In genomic region chr2:241110089-241110606, GRCh38 we compare ENCODE assay signal across 14 cellular contexts. TPM values are rescaled to one million over a fixed set of nuclear protein-coding genes. Genes with fewer than 3 reads are reported as not detected.
DNase-seq lines count a peak whose midpoint lies in the region; ATAC-seq, FAIRE-seq and TF ChIP-seq lines count a peak whose summit lies in the region.
"Had no signal": no experiment of that assay in that cellular context is flagged by ENCODE, and none has a peak within 500 bp of the region (broad histone marks: within the 10 kb centered on the region; RNA-seq: fewer than 3 reads in every experiment).

No MANE protein-coding gene starts in this region.

- H4K5ac ChIP-seq in H9 (ENCODE audit: insufficient read length, low read depth, low read length) = no peak overlapping the region

- no peaks in the 10 kb centered on the region for H3K27me3 ChIP-seq in H9 (ENCODE audit: insufficient read depth, low read length)
- H3K27me3 ChIP-seq: cardiac muscle cell, gastroesophageal sphincter, neutrophil had no signal

- no peak overlapping the region for H2BK120ac ChIP-seq in H9 (ENCODE audit: low read depth, low read length, poor library complexity, severe bottlenecking)

- peak; percentile 44 for DNase-seq in activated T-cell treated with anti-CD3 and anti-CD28 coated beads, Interleukin-2, amount 50 U/mL, for 24 hours
- DNase-seq in activated T-cell treated with anti-CD3 and anti-CD28 coated beads, Interleukin-2, amount 50 U/mL, for 1 hour = no peak
- DNase-seq in H9 (no peak), SHP77 treated with DMSO at 0.1 percent for 48 hours (lab: John Stamatoyannopoulos, UW) (no peak), RCC 7860 (ENCODE audit: low spot score) (no peak), NCI-H1092 treated with DMSO at 0.1 percent for 48 hours (lab: John Stamatoyannopoulos, UW) (no peak)
- DNase-seq: mesendoderm, NCI-H1436, substantia nigra had no signal

- H3K18ac ChIP-seq in H9 (ENCODE audit: insufficient read length, low read depth, low read length) = no peak overlapping the region

- no peak overlapping the region for H3K27ac ChIP-seq in H9 (ENCODE audit: insufficient read length, low read depth, low read length)
- H3K27ac ChIP-seq: cardiac muscle cell, gastroesophageal sphincter, neutrophil had no signal

- H3K4me2 ChIP-seq in H9 (ENCODE audit: insufficient read depth, insufficient read length, low read length) = no peak overlapping the region

- H4K8ac ChIP-seq in H9 (replicated peaks; ENCODE audit: insufficient read length, low read depth, low read length) = no peak overlapping the region

- H4K20me1 ChIP-seq in H9 (ENCODE audit: control insufficient read depth, insufficient read depth, insufficient read length) = no peaks in the 10 kb centered on the region

- no peak overlapping the region for H3K4ac ChIP-seq in H9 (ENCODE audit: low read depth, low read length)

- H3K27ac Mint-ChIP-seq in activated T-cell treated with anti-CD3 and anti-CD28 coated beads, Interleukin-2, amount 50 U/mL, for 24 hours = peak overlapping the region; percentile 93
- H3K27ac Mint-ChIP-seq in H9 = peak overlapping the region in 2 of 3 experiments; percentile 24 to 33; a peak in 3 of 7 replicates
- peak overlapping the region; percentile 88 for H3K27ac Mint-ChIP-seq in activated T-helper 17 cell treated with anti-CD3 and anti-CD28 coated beads, Interleukin-2, amount 50 U/mL, for 72 hours
- peak overlapping the region; percentile 91 for H3K27ac Mint-ChIP-seq in stimulated activated memory B cell treated with anti-CD40 and anti-IgM and Interleukin-4, amounts not matched to agents 10 μg/mL and 1 μg/mL and 100 μg/mL, for 72 hours

- no peak overlapping the region for H3K9ac ChIP-seq in H9 (ENCODE audit: extremely low read depth, insufficient read length, low read length)

- H3K79me2 ChIP-seq in H9 (ENCODE audit: insufficient read depth, low read length) = no peaks in the 10 kb centered on the region

- peaks cover 80% of the 10 kb centered on the region for H3K4me1 Mint-ChIP-seq in activated T-cell treated with anti-CD3 and anti-CD28 coated beads, Interleukin-2, amount 50 U/mL, for 24 hours (ENCODE audit: low read depth)
- H3K4me1 Mint-ChIP-seq in H9 = no peaks in the 10 kb centered on the region
- peaks cover 31% of the 10 kb centered on the region for H3K4me1 Mint-ChIP-seq in activated T-helper 17 cell treated with anti-CD3 and anti-CD28 coated beads, Interleukin-2, amount 50 U/mL, for 72 hours
- peaks cover 60% of the 10 kb centered on the region for H3K4me1 Mint-ChIP-seq in stimulated activated memory B cell treated with anti-CD40 and anti-IgM and Interleukin-4, amounts not matched to agents 10 μg/mL and 1 μg/mL and 100 μg/mL, for 72 hours

- H3K23me2 ChIP-seq in H9 (ENCODE audit: insufficient read length, low read depth, low read length, poor library complexity, severe bottlenecking) = no peaks in the 10 kb centered on the region

- H3K27me3 Mint-ChIP-seq in activated T-cell treated with anti-CD3 and anti-CD28 coated beads, Interleukin-2, amount 50 U/mL, for 24 hours = no peaks in the 10 kb centered on the region
- H3K27me3 Mint-ChIP-seq in H9 (ENCODE audit: low read depth) = no peaks in the 10 kb centered on the region
- no peaks in the 10 kb centered on the region for H3K27me3 Mint-ChIP-seq in activated T-helper 17 cell treated with anti-CD3 and anti-CD28 coated beads, Interleukin-2, amount 50 U/mL, for 72 hours
- no peaks in the 10 kb centered on the region for H3K27me3 Mint-ChIP-seq in stimulated activated memory B cell treated with anti-CD40 and anti-IgM and Interleukin-4, amounts not matched to agents 10 μg/mL and 1 μg/mL and 100 μg/mL, for 72 hours

- no peak overlapping the region for H3K14ac ChIP-seq in H9 (ENCODE audit: insufficient read depth, low read length)

- no peak for FAIRE-seq in RCC 7860 (lab: Jason Lieb, UNC)

- no peak overlapping the region for H3K56ac ChIP-seq in H9 (ENCODE audit: insufficient read length, low read depth, low read length)

- no peaks in the 10 kb centered on the region for H3K4me1 ChIP-seq in H9 (ENCODE audit: insufficient read depth, low read length)
- H3K4me1 ChIP-seq: gastroesophageal sphincter had no signal

- H4K91ac ChIP-seq in H9 (ENCODE audit: insufficient read length, low read depth, low read length) = no peak overlapping the region

- H2BK12ac ChIP-seq in H9 (ENCODE audit: insufficient read length, low read depth, low read length) = no peak overlapping the region

- WGBS in H9 (ENCODE audit: extremely low coverage, insufficient read length, low lambda C conversion rate) = no CpG with 5 or more reads among the region's 9 CpGs

- no peak overlapping the region for H2AK5ac ChIP-seq in H9 (ENCODE audit: insufficient read length, low read length)

- no peak overlapping the region for H2BK20ac ChIP-seq in H9 (ENCODE audit: low read depth, low read length, poor library complexity, severe bottlenecking)

- peaks cover 90% of the 10 kb centered on the region for H3K36me3 Mint-ChIP-seq in activated T-cell treated with anti-CD3 and anti-CD28 coated beads, Interleukin-2, amount 50 U/mL, for 24 hours (ENCODE audit: low read depth)
- H3K36me3 Mint-ChIP-seq in H9 (ENCODE audit: insufficient read depth in 1 of 3, low read depth in 3 of 3) = peaks cover 3 to 47% (median 35%) of the 10 kb centered on the region in 3 experiments; a peak in 6 of 7 replicates
- H3K36me3 Mint-ChIP-seq in activated T-helper 17 cell treated with anti-CD3 and anti-CD28 coated beads, Interleukin-2, amount 50 U/mL, for 72 hours (ENCODE audit: low read depth) = peaks cover 64% of the 10 kb centered on the region
- H3K36me3 Mint-ChIP-seq in stimulated activated memory B cell treated with anti-CD40 and anti-IgM and Interleukin-4, amounts not matched to agents 10 μg/mL and 1 μg/mL and 100 μg/mL, for 72 hours = peaks cover 61% of the 10 kb centered on the region

- no peak overlapping the region for H2AFZ ChIP-seq in H9 (ENCODE audit: low read length)

- no peak for TF ChIP-seq CTCF in H9 (conservative IDR thresholded peaks at IDR 0.05)

- no peak overlapping the region for H3T11ph ChIP-seq in H9 (ENCODE audit: low read length)

- no peak overlapping the region for H2BK15ac ChIP-seq in H9 (ENCODE audit: low read depth, low read length)

- peak overlapping the region; percentile 80 for H3K4me3 Mint-ChIP-seq in activated T-cell treated with anti-CD3 and anti-CD28 coated beads, Interleukin-2, amount 50 U/mL, for 24 hours
- H3K4me3 Mint-ChIP-seq in H9 = no peak overlapping the region
- H3K4me3 Mint-ChIP-seq in activated T-helper 17 cell treated with anti-CD3 and anti-CD28 coated beads, Interleukin-2, amount 50 U/mL, for 72 hours = peak overlapping the region; percentile 79
- H3K4me3 Mint-ChIP-seq in stimulated activated memory B cell treated with anti-CD40 and anti-IgM and Interleukin-4, amounts not matched to agents 10 μg/mL and 1 μg/mL and 100 μg/mL, for 72 hours = peak overlapping the region; percentile 71

- no peaks in the 10 kb centered on the region for H3K79me1 ChIP-seq in H9 (ENCODE audit: insufficient read depth, low read depth, low read length, poor library complexity, severe bottlenecking)

- H3K23ac ChIP-seq in H9 (ENCODE audit: insufficient read length, low read depth, low read length) = no peak overlapping the region

- H3K9me3 Mint-ChIP-seq in activated T-cell treated with anti-CD3 and anti-CD28 coated beads, Interleukin-2, amount 50 U/mL, for 24 hours = no peaks in the 10 kb centered on the region
- no peaks in the 10 kb centered on the region for H3K9me3 Mint-ChIP-seq in H9
- no peaks in the 10 kb centered on the region for H3K9me3 Mint-ChIP-seq in activated T-helper 17 cell treated with anti-CD3 and anti-CD28 coated beads, Interleukin-2, amount 50 U/mL, for 72 hours
- H3K9me3 Mint-ChIP-seq in stimulated activated memory B cell treated with anti-CD40 and anti-IgM and Interleukin-4, amounts not matched to agents 10 μg/mL and 1 μg/mL and 100 μg/mL, for 72 hours = peaks cover 2% of the 10 kb centered on the region

- ATAC-seq in activated T-helper 17 cell treated with anti-CD3 and anti-CD28 coated beads, Interleukin-2, amount 50 U/mL, for 72 hours (replicated peaks) = no peak
- ATAC-seq in stimulated activated memory B cell treated with anti-CD40 and anti-IgM and Interleukin-4, amounts not matched to agents 10 μg/mL and 1 μg/mL and 100 μg/mL, for 72 hours = peak; percentile 2
- ATAC-seq: gastroesophageal sphincter had no signal

- H3K9me3 ChIP-seq in H9 (ENCODE audit: control insufficient read depth, low read depth, low read length) = no peaks in the 10 kb centered on the region
- H3K9me3 ChIP-seq: gastroesophageal sphincter, neutrophil had no signal

- no peak overlapping the region for H2BK5ac ChIP-seq in H9 (ENCODE audit: insufficient read length, low read length)

RNA-seq across cellular contexts. Expression of gene MTERF4, which starts 8.1 kb away (rescaled TPM):
- total RNA-seq in H9 (2021) = 35.0 and 36.6 TPM in 2 replicates
- total RNA-seq in activated T-helper 17 cell treated with anti-CD3 and anti-CD28 coated beads, Interleukin-2, amount 50 U/mL, for 72 hours = 10 to 100 TPM; 36.4 to 86.5 TPM

RNA-seq across cellular contexts. Expression of gene PASK, which starts 39.1 kb away (rescaled TPM):
- 66.1 and 68.0 TPM in 2 replicates for total RNA-seq in H9 (2021)
- total RNA-seq in activated T-helper 17 cell treated with anti-CD3 and anti-CD28 coated beads, Interleukin-2, amount 50 U/mL, for 72 hours = 10 to 100 TPM; 71.0 to 73.6 TPM

RNA-seq across cellular contexts. Expression of gene PPP1R7, which starts 40.1 kb away (rescaled TPM):
- 60.2 and 60.4 TPM in 2 replicates for total RNA-seq in H9 (2021)
- total RNA-seq in activated T-helper 17 cell treated with anti-CD3 and anti-CD28 coated beads, Interleukin-2, amount 50 U/mL, for 72 hours = 10 to 100 TPM; 81.9 to 86.4 TPM

Comparison
In these comparisons a context has a peak if more than half of its experiments do, and no peak if none do; other contexts are left out.
1. H3K27ac Mint-ChIP-seq: peak in every context shown above with its lines; median percentile 93 in activated T-cell treated with anti-CD3 and anti-CD28 coated beads, Interleukin-2, amount 50 U/mL, for 24 hours; 91 in stimulated activated memory B cell treated with anti-CD40 and anti-IgM and Interleukin-4, amounts not matched to agents 10 μg/mL and 1 μg/mL and 100 μg/mL, for 72 hours; 88 in activated T-helper 17 cell treated with anti-CD3 and anti-CD28 coated beads, Interleukin-2, amount 50 U/mL, for 72 hours; 28 in H9.
2. H3K4me3 Mint-ChIP-seq: peak in activated T-cell treated with anti-CD3 and anti-CD28 coated beads, Interleukin-2, amount 50 U/mL, for 24 hours (single experiment), activated T-helper 17 cell treated with anti-CD3 and anti-CD28 coated beads, Interleukin-2, amount 50 U/mL, for 72 hours (single experiment) and stimulated activated memory B cell treated with anti-CD40 and anti-IgM and Interleukin-4, amounts not matched to agents 10 μg/mL and 1 μg/mL and 100 μg/mL, for 72 hours (single experiment); none in H9 (0 of 2).